ENCODE assay signal across 30 cellular contexts in the genomic region with DNA sequence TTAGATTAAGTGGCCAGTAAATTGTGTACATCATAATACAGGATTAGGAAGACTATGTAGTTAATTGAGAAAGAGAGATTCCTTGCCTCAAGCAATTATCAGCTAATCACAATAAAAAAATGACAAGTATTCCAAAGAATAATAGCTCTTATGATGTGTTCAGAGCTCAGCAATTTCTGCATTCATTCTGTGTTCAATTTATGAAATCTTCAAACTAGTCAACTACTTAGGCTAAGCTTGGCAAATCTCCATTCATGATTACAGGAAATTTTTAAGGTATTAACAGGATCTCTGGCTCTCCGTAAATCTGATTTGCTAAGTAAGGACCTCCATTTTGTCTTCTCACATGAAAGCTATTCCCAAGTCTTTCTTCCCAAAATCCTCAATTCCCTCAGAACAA.
DNase-seq lines count a peak whose midpoint lies in the region; ATAC-seq, FAIRE-seq and TF ChIP-seq lines count a peak whose summit lies in the region.
"Had no signal": no experiment of that assay in that cellular context is flagged by ENCODE, and none has a peak within 500 bp of the region (broad histone marks: within the 10 kb centered on the region; RNA-seq: fewer than 3 reads in every experiment).

No MANE protein-coding gene starts in this region.

- no peak for TF ChIP-seq CTCF in HFFc6 (IDR thresholded peaks at IDR 0.05)
- TF ChIP-seq CTCF in epithelial cell of esophagus (IDR thresholded peaks at IDR 0.05; ENCODE audit: insufficient read depth, low read depth, low read length, missing control alignments), result no peak
- no peak for TF ChIP-seq CTCF in keratinocyte (optimal IDR thresholded peaks at IDR 0.05 in 1 of 3, IDR thresholded peaks at IDR 0.05 in 1 of 3, conservative IDR thresholded peaks at IDR 0.05 in 1 of 3; ENCODE audit: extremely low read depth in 1 of 3, insufficient read depth in 2 of 3, low read length in 3 of 3)
- no peak for TF ChIP-seq CTCF in CD14-positive monocyte (IDR thresholded peaks at IDR 0.05)

- H3K27me3 Mint-ChIP-seq in HFFc6 (ENCODE audit: insufficient read depth) (no peaks in the 10 kb centered on the region), CD14-positive monocyte (ENCODE audit: low read depth in 3 of 3) (no peaks in the 10 kb centered on the region)
- H3K27me3 Mint-ChIP-seq: CD4-positive, alpha-beta memory T cell had no signal

- H3K4me3 ChIP-seq in ACC112 (ENCODE audit: low read depth, low read length), result no peak overlapping the region
- H3K4me3 ChIP-seq in epithelial cell of esophagus (ENCODE audit: low read length), result no peak overlapping the region
- no peak overlapping the region for H3K4me3 ChIP-seq in keratinocyte (ENCODE audit: control insufficient read depth in 2 of 3, extremely low read depth in 1 of 3, insufficient read depth in 2 of 3, low read depth in 1 of 3, low read length in 3 of 3)
- H3K4me3 ChIP-seq: BLaER1 treated with 17β-estradiol and CSF1 and Interleukin-3, amounts not matched to agents 10 nM and 100 nM; K562 had no signal

- H3K27ac ChIP-seq in ACC112 (ENCODE audit: low read depth, low read length), result peak overlapping the region; percentile 37; the same call in 1 of the 2 replicates
- H3K27ac ChIP-seq in keratinocyte (ENCODE audit: control insufficient read depth, insufficient read depth, low read length), result peak overlapping the region; percentile 32
- H3K27ac ChIP-seq: BLaER1 treated with 17β-estradiol and CSF1 and Interleukin-3, amounts not matched to agents 10 nM and 100 nM had no signal

- no peak for ATAC-seq in GM21515 (IDR thresholded peaks at IDR 0.05; ENCODE audit: unreplicated experiment)
- ATAC-seq: K562, PC-3 had no signal

- H3K4me2 ChIP-seq in keratinocyte (ENCODE audit: control insufficient read depth, extremely low read depth, insufficient read depth, low read depth, low read length), result no peak overlapping the region
- H3K4me2 ChIP-seq: BLaER1 treated with 17β-estradiol and CSF1 and Interleukin-3, amounts not matched to agents 10 nM and 100 nM had no signal

- H3K9me3 ChIP-seq in keratinocyte (ENCODE audit: control insufficient read depth, low read depth, low read length), result no peaks in the 10 kb centered on the region
- H3K9me3 ChIP-seq: BLaER1 treated with 17β-estradiol and CSF1 and Interleukin-3, amounts not matched to agents 10 nM and 100 nM had no signal

- H3K36me3 ChIP-seq in ACC112 (ENCODE audit: insufficient read depth, low read length) (no peaks in the 10 kb centered on the region), keratinocyte (ENCODE audit: control insufficient read depth in 2 of 2, extremely low read depth in 1 of 2, insufficient read depth in 2 of 2, low read length in 2 of 2) (no peaks in the 10 kb centered on the region)
- H3K36me3 ChIP-seq: BLaER1 treated with 17β-estradiol and CSF1 and Interleukin-3, amounts not matched to agents 10 nM and 100 nM had no signal

- no peaks in the 10 kb centered on the region; the same call in 1 of the 2 replicates for H3K9me3 Mint-ChIP-seq in HFFc6
- no peaks in the 10 kb centered on the region for H3K9me3 Mint-ChIP-seq in CD14-positive monocyte

- H3K27me3 ChIP-seq in ACC112 (ENCODE audit: insufficient read depth, low read length) (no peaks in the 10 kb centered on the region), keratinocyte (ENCODE audit: control insufficient read depth, extremely low read depth, insufficient read depth, low read length) (no peaks in the 10 kb centered on the region)
- H3K27me3 ChIP-seq: BLaER1 treated with 17β-estradiol and CSF1 and Interleukin-3, amounts not matched to agents 10 nM and 100 nM had no signal

- dilution Hi-C loops in keratinocyte (cut with MboI; ENCODE audit: extremely low pct_ligation_motif_present, low sequenced_read_pairs), result no loop called here

- H3K79me2 ChIP-seq in ACC112 (ENCODE audit: control insufficient read depth, insufficient read depth, low read length, unreplicated experiment) (no peaks in the 10 kb centered on the region), keratinocyte (ENCODE audit: control insufficient read depth, insufficient read depth, low read length) (no peaks in the 10 kb centered on the region)

- no peak for FAIRE-seq in keratinocyte (lab: Jason Lieb, UNC)
- FAIRE-seq: GM12892, GM19239, HTR-8/SVneo, K562 had no signal

- H3K9ac ChIP-seq in keratinocyte (ENCODE audit: control insufficient read depth, extremely low read depth, insufficient read depth, low read length), result no peak overlapping the region
- H3K9ac ChIP-seq: BLaER1 treated with 17β-estradiol and CSF1 and Interleukin-3, amounts not matched to agents 10 nM and 100 nM had no signal

- H3K4me3 Mint-ChIP-seq in HFFc6, result no peak overlapping the region
- no peak overlapping the region for H3K4me3 Mint-ChIP-seq in CD14-positive monocyte
- H3K4me3 Mint-ChIP-seq: CD4-positive, alpha-beta memory T cell had no signal

- DNase-seq in HFFc6, result peak; percentile 4
- peak; percentile 17 for DNase-seq in epithelial cell of esophagus (ENCODE audit: low read depth)
- DNase-seq in keratinocyte (ENCODE audit: low read depth, low spot score), result no peak
- DNase-seq in DMS53 treated with DMSO at 0.1 percent for 48 hours (lab: John Stamatoyannopoulos, UW; ENCODE audit: unreplicated experiment), result no peak
- no peak for DNase-seq in CD14-positive monocyte (ENCODE audit: low spot score)
- DNase-seq: AML-193; CD4-positive, alpha-beta memory T cell; COR-L47; DMS 273 treated with DMSO at 0.1 percent for 48 hours; DMS79 treated with DMSO at 0.1 percent for 48 hours; H7; Kasumi-1; MV-4-11; NCI-H1105 treated with DMSO at 0.1 percent for 48 hours; NCI-H146; NCI-H1930; NCI-H2107; NCI-H524; NCI-H774; NK-92 treated with Interleukin-12 subunit alpha and Interleukin-12 subunit beta, amount 100 ng/mL, for 24 hours; PC-3; SHP77; SW 1271 had no signal

- peaks cover 30% of the 10 kb centered on the region for H3K4me1 ChIP-seq in ACC112 (ENCODE audit: control insufficient read depth, insufficient read depth, low read length, unreplicated experiment)
- H3K4me1 ChIP-seq in keratinocyte (ENCODE audit: control insufficient read depth, extremely low read depth, insufficient read depth, low read length), result peaks cover 35% of the 10 kb centered on the region

- intact Hi-C loops in CD14-positive monocyte (cut with micrococcal nuclease), result no loop called here

- H3K36me3 Mint-ChIP-seq in HFFc6 (ENCODE audit: low read depth) (no peaks in the 10 kb centered on the region), CD14-positive monocyte (no peaks in the 10 kb centered on the region)
- H3K36me3 Mint-ChIP-seq: CD4-positive, alpha-beta memory T cell had no signal

- H4K20me1 ChIP-seq in keratinocyte (ENCODE audit: control insufficient read depth, extremely low read depth, insufficient read depth, low read length), result no peaks in the 10 kb centered on the region
- H4K20me1 ChIP-seq: BLaER1 treated with 17β-estradiol and CSF1 and Interleukin-3, amounts not matched to agents 10 nM and 100 nM had no signal

- H3K9me1 ChIP-seq in keratinocyte (ENCODE audit: control insufficient read depth, extremely low read depth, insufficient read depth, low read length), result no peaks in the 10 kb centered on the region

- peak overlapping the region; percentile 38 for H2AFZ ChIP-seq in ACC112 (ENCODE audit: low read length, unreplicated experiment)
- H2AFZ ChIP-seq in keratinocyte (ENCODE audit: control insufficient read depth, low read length), result peak overlapping the region; percentile 69

- H3K27ac Mint-ChIP-seq in HFFc6, result peak overlapping the region; percentile 59; the same call in 1 of the 2 replicates
- H3K27ac Mint-ChIP-seq in CD14-positive monocyte, result no peak overlapping the region
- H3K27ac Mint-ChIP-seq: CD4-positive, alpha-beta memory T cell had no signal

- H3K4me1 Mint-ChIP-seq in HFFc6 (ENCODE audit: low read depth), result peaks cover 31% of the 10 kb centered on the region; the same call in 1 of the 2 replicates
- H3K4me1 Mint-ChIP-seq in CD14-positive monocyte, result no peaks in the 10 kb centered on the region
- H3K4me1 Mint-ChIP-seq: CD4-positive, alpha-beta memory T cell had no signal

Comparison
In these comparisons a context has a peak if more than half of its experiments do, and no peak if none do; other contexts are left out.
1. DNase-seq: peak in HFFc6 (single experiment) and epithelial cell of esophagus (single experiment); none in keratinocyte (single experiment), DMS53 treated with DMSO at 0.1 percent for 48 hours (single experiment) and CD14-positive monocyte (single experiment).